Comparison of ENCODE assay signal across 2 cellular contexts in genomic region chr2:164567335-164567989, GRCh38.
TF ChIP-seq lines count a peak whose summit lies in the region.

No MANE protein-coding gene starts in this region.

TF ChIP-seq in endothelial cell of umbilical vein, 7 proteins besides CTCF, POLR2A, EP300 and RAD21:
- TF ChIP-seq JUN (IDR thresholded peaks at IDR 0.05; ENCODE audit: borderline replicate concordance, insufficient read depth, insufficient read length, low read depth) (no peak), GATA2 (IDR thresholded peaks at IDR 0.05; ENCODE audit: insufficient read depth, insufficient read length, low read depth, low read length) (no peak), EZH2 (IDR thresholded peaks at IDR 0.05; ENCODE audit: borderline replicate concordance, low read depth, low read length, severe bottlenecking) (no peak)

TF ChIP-seq in liver, 16 proteins besides CTCF, POLR2A, EP300 and RAD21:
- TF ChIP-seq JUND (IDR thresholded peaks at IDR 0.05) (no peak), EGR1 (IDR thresholded peaks at IDR 0.05; ENCODE audit: low read depth in 2 of 2) (no peak), SP1 (IDR thresholded peaks at IDR 0.05) (peak; percentile 53), NR2F2 (IDR thresholded peaks at IDR 0.05) (peak; percentile 69), FOXA1 (IDR thresholded peaks at IDR 0.05) (no peak), ATF3 (IDR thresholded peaks at IDR 0.05) (no peak), YY1 (IDR thresholded peaks at IDR 0.05) (peak; percentile 36), MAX (IDR thresholded peaks at IDR 0.05) (peak; percentile 18), RXRA (IDR thresholded peaks at IDR 0.05) (peak; percentile 49), HNF4A (conservative IDR thresholded peaks at IDR 0.05) (peak; percentile 57 to 65), FOXA2 (IDR thresholded peaks at IDR 0.05) (peak; percentile 40)
